24 cellular contexts compared by ENCODE assay signal in genomic region chr1:232754930-232755329, GRCh38.
"Had no signal": no experiment of that assay in that cellular context is flagged by ENCODE, and none has a peak within 500 bp of the region (broad histone marks: within the 10 kb centered on the region; RNA-seq: fewer than 3 reads in every experiment).

No MANE protein-coding gene starts in this region.

- H3K4me3 ChIP-seq: esophagus muscularis mucosa, lower lobe of right lung, prostate gland, right atrium auricular region, sigmoid colon, suprapubic skin, transverse colon, upper lobe of right lung, uterus had no signal

- H3K4me1 Mint-ChIP-seq: stimulated activated memory B cell treated with anti-CD40 and anti-IgM and Interleukin-4, amounts not matched to agents 10 μg/mL and 1 μg/mL and 100 μg/mL, for 72 hours had no signal

- DNase-seq: cortex of kidney; effector CD4-positive, alpha-beta T cell; foreskin melanocyte; hypothalamus; immature natural killer cell; islet precursor cell; left ventricle myocardium superior; lower lobe of right lung; naive thymus-derived CD8-positive, alpha-beta T cell; nephron progenitor cell; nucleus accumbens; sigmoid colon; stimulated activated CD4-positive, alpha-beta T cell treated with anti-CD3 and anti-CD28 coated beads, Interleukin-2, amount 100 ng/mL, for 24 hours; stimulated activated CD4-positive, alpha-beta T cell treated with anti-CD3 and anti-CD28 coated beads, Interleukin-4, amount 100 ng/mL, for 24 hours; transverse colon; upper lobe of right lung; uterus had no signal

- ATAC-seq: left ventricle myocardium superior; lower lobe of right lung; naive thymus-derived CD8-positive, alpha-beta T cell; stimulated activated memory B cell treated with anti-CD40 and anti-IgM and Interleukin-4, amounts not matched to agents 10 μg/mL and 1 μg/mL and 100 μg/mL, for 72 hours; upper lobe of right lung had no signal

- H3K36me3 ChIP-seq: esophagus muscularis mucosa, lower lobe of right lung, prostate gland, right atrium auricular region, sigmoid colon, suprapubic skin, transverse colon, upper lobe of right lung, uterus had no signal

- H3K27ac Mint-ChIP-seq: immature natural killer cell; naive thymus-derived CD8-positive, alpha-beta T cell; nephron progenitor cell; stimulated activated memory B cell treated with anti-CD40 and anti-IgM and Interleukin-4, amounts not matched to agents 10 μg/mL and 1 μg/mL and 100 μg/mL, for 72 hours; stimulated activated naive CD8-positive, alpha-beta T cell treated with anti-CD3 and anti-CD28 coated beads, Interleukin-15, Interleukin-2, amounts not matched to agents 100 ng/mL and 50 ng/mL, for 24 hours had no signal

- H3K27me3 Mint-ChIP-seq: stimulated activated naive CD8-positive, alpha-beta T cell treated with anti-CD3 and anti-CD28 coated beads, Interleukin-15, Interleukin-2, amounts not matched to agents 100 ng/mL and 50 ng/mL, for 24 hours had no signal

- H3K27me3 ChIP-seq: esophagus muscularis mucosa, right atrium auricular region, sigmoid colon, suprapubic skin, transverse colon, upper lobe of right lung, uterus had no signal

- H3K4me3 Mint-ChIP-seq: immature natural killer cell; naive thymus-derived CD8-positive, alpha-beta T cell; nephron progenitor cell; stimulated activated memory B cell treated with anti-CD40 and anti-IgM and Interleukin-4, amounts not matched to agents 10 μg/mL and 1 μg/mL and 100 μg/mL, for 72 hours; stimulated activated naive CD8-positive, alpha-beta T cell treated with anti-CD3 and anti-CD28 coated beads, Interleukin-15, Interleukin-2, amounts not matched to agents 100 ng/mL and 50 ng/mL, for 24 hours had no signal

- H3K9me3 Mint-ChIP-seq: nephron progenitor cell; stimulated activated memory B cell treated with anti-CD40 and anti-IgM and Interleukin-4, amounts not matched to agents 10 μg/mL and 1 μg/mL and 100 μg/mL, for 72 hours; stimulated activated naive CD8-positive, alpha-beta T cell treated with anti-CD3 and anti-CD28 coated beads, Interleukin-15, Interleukin-2, amounts not matched to agents 100 ng/mL and 50 ng/mL, for 24 hours had no signal

- H3K9me3 ChIP-seq: prostate gland, sigmoid colon, suprapubic skin, transverse colon, upper lobe of right lung, uterus had no signal

- H3K4me1 ChIP-seq: lower lobe of right lung, prostate gland, right atrium auricular region, transverse colon, upper lobe of right lung, uterus had no signal

- H3K27ac ChIP-seq: epithelial cell of prostate, esophagus muscularis mucosa, lower lobe of right lung, prostate gland, right atrium auricular region, sigmoid colon, suprapubic skin, transverse colon, upper lobe of right lung, uterus had no signal

- H3K36me3 Mint-ChIP-seq: immature natural killer cell; naive thymus-derived CD8-positive, alpha-beta T cell; stimulated activated memory B cell treated with anti-CD40 and anti-IgM and Interleukin-4, amounts not matched to agents 10 μg/mL and 1 μg/mL and 100 μg/mL, for 72 hours had no signal
